Comparison of ENCODE assay signal across 25 cellular contexts in the genomic region with DNA sequence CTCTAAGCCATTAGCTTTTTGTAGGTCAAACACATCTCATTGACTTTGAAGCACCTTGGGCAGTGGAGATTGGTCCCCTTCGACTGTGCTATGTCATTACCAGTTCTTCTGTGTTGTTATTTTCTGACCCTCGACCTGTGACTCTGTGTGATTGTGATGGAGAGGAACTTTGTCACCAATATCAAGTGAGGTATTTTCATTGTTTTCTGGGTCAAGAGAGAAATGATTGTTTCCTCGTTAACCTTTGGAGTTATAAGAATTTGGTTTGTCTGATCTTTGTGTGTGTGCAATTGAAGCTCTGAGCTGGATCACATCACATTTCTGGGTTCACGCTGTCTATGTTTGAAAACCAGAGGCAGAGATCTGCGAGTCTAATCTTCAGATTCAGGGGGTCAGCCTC.
"Had no signal": no experiment of that assay in that cellular context is flagged by ENCODE, and none has a peak within 500 bp of the region (broad histone marks: within the 10 kb centered on the region; RNA-seq: fewer than 3 reads in every experiment).

No MANE protein-coding gene starts in this region.

- H3K9ac ChIP-seq: neural progenitor cell had no signal

- H3K4me1 ChIP-seq: breast epithelium had no signal

- H3K4me1 Mint-ChIP-seq: central memory CD8-positive, alpha-beta T cell; naive thymus-derived CD8-positive, alpha-beta T cell had no signal

- H3K27ac Mint-ChIP-seq: activated B cell treated with CpG ODN at 0.5 μM for 24 hours; activated CD4-positive, alpha-beta T cell treated with anti-CD3 and anti-CD28 coated beads for 36 hours; activated naive CD8-positive, alpha-beta T cell treated with anti-CD3 and anti-CD28 coated beads, Interleukin-2, amount 10 ng/mL, durations not matched to agents 7 days and 5 days; activated T-helper 2 cell treated with anti-CD3 and anti-CD28 coated beads, Interferon-gamma antibody, Interleukin-2, Interleukin-4, amounts not matched to agents 10 μg/mL and 5 μg/mL and 100 μg/mL, durations not matched to agents 14 hours and 24 hours and 36 hours; naive thymus-derived CD8-positive, alpha-beta T cell; neural progenitor cell; progenitor cell of endocrine pancreas had no signal

- H3K36me3 Mint-ChIP-seq: naive thymus-derived CD8-positive, alpha-beta T cell; neural progenitor cell had no signal

- H3K27ac ChIP-seq: breast epithelium, neural progenitor cell, right atrium auricular region had no signal

- H3K4me3 Mint-ChIP-seq: activated B cell treated with CpG ODN at 0.5 μM for 24 hours; activated CD4-positive, alpha-beta T cell treated with anti-CD3 and anti-CD28 coated beads for 36 hours; activated naive CD8-positive, alpha-beta T cell treated with anti-CD3 and anti-CD28 coated beads, Interleukin-2, amount 10 ng/mL, durations not matched to agents 7 days and 5 days; activated T-cell treated with anti-CD3 and anti-CD28 coated beads, Interleukin-2, amount 50 U/mL, for 4 hours; central memory CD8-positive, alpha-beta T cell; naive thymus-derived CD8-positive, alpha-beta T cell; neural progenitor cell; T-helper 17 cell had no signal

- ATAC-seq: activated CD4-positive, alpha-beta T cell treated with anti-CD3 and anti-CD28 coated beads for 36 hours; activated T-cell treated with anti-CD3 and anti-CD28 coated beads, Interleukin-2, amount 50 U/mL, for 4 hours; naive thymus-derived CD8-positive, alpha-beta T cell; stimulated activated naive CD8-positive, alpha-beta T cell treated with anti-CD3 and anti-CD28 coated beads, Interleukin-15, Interleukin-2, amounts not matched to agents 100 U/mL and 50 U/mL, for 24 hours; T-helper 17 cell had no signal

- DNase-seq: activated B cell treated with CpG ODN at 0.5 μM for 24 hours; activated CD4-positive, alpha-beta T cell treated with anti-CD3 and anti-CD28 coated beads for 36 hours; activated CD4-positive, alpha-beta T cell treated with anti-CD3 and anti-CD28 coated beads, Interleukin-2, amount 50 U/mL, for 48 hours; activated CD8-positive, alpha-beta memory T cell treated with anti-CD3 and anti-CD28 coated beads, Interleukin-2, amount 50 U/mL, for 48 hours; activated naive CD4-positive, alpha-beta T cell; activated naive CD8-positive, alpha-beta T cell treated with anti-CD3 and anti-CD28 coated beads, Interleukin-2, amount 10 ng/mL, durations not matched to agents 7 days and 5 days; activated T-cell treated with anti-CD3 and anti-CD28 coated beads, Interleukin-2, amount 50 U/mL, for 4 hours; amniotic stem cell; cortex of kidney; heart right ventricle; islet precursor cell; naive thymus-derived CD8-positive, alpha-beta T cell; stimulated activated CD4-positive, alpha-beta T cell treated with anti-CD3 and anti-CD28 coated beads, Interleukin-12 subunit alpha, Interleukin-12 subunit beta, amount 100 ng/mL, for 4 hours; stimulated activated CD4-positive, alpha-beta T cell treated with anti-CD3 and anti-CD28 coated beads, Interleukin-4, amount 100 ng/mL, for 4 hours; stimulated activated naive CD8-positive, alpha-beta T cell treated with anti-CD3 and anti-CD28 coated beads, Interleukin-15, Interleukin-2, amounts not matched to agents 100 U/mL and 50 U/mL, for 24 hours; substantia nigra; T-helper 17 cell; tibial artery had no signal

- H3K36me3 ChIP-seq: breast epithelium, heart right ventricle, neural progenitor cell, right atrium auricular region, tibial artery had no signal

- H3K27me3 Mint-ChIP-seq: activated B cell treated with CpG ODN at 0.5 μM for 24 hours; central memory CD8-positive, alpha-beta T cell; T-helper 17 cell had no signal

- H3K27me3 ChIP-seq: breast epithelium, heart right ventricle, neural progenitor cell, right atrium auricular region, tibial artery had no signal

- H2AFZ ChIP-seq: neural progenitor cell had no signal

- H3K4me2 ChIP-seq: neural progenitor cell had no signal

- H3K9me3 ChIP-seq: breast epithelium, heart right ventricle, right atrium auricular region, tibial artery had no signal

- H3K4me3 ChIP-seq: breast epithelium, lung, neural progenitor cell, right atrium auricular region, tibial artery had no signal

- H3K9me3 Mint-ChIP-seq: activated T-cell treated with anti-CD3 and anti-CD28 coated beads, Interleukin-2, amount 50 U/mL, for 4 hours; activated T-helper 2 cell treated with anti-CD3 and anti-CD28 coated beads, Interferon-gamma antibody, Interleukin-2, Interleukin-4, amounts not matched to agents 10 μg/mL and 5 μg/mL and 100 μg/mL, durations not matched to agents 14 hours and 24 hours and 36 hours; central memory CD8-positive, alpha-beta T cell; naive thymus-derived CD8-positive, alpha-beta T cell had no signal
